ENCODE assay signal across 2 cellular contexts in genomic region chr7:107494315-107494751, GRCh38.
TF ChIP-seq lines count a peak whose summit lies in the region.

No MANE protein-coding gene starts in this region.

TF ChIP-seq in IMR-90, 13 proteins besides CTCF, POLR2A, EP300 and RAD21:
- TF ChIP-seq USF2 (IDR thresholded peaks at IDR 0.05; ENCODE audit: low read depth, low read length) (no peak), BHLHE40 (IDR thresholded peaks at IDR 0.05; ENCODE audit: low read depth, low read length) (no peak), MAZ (IDR thresholded peaks at IDR 0.05; ENCODE audit: borderline replicate concordance, low read depth, low read length) (no peak), RCOR1 (IDR thresholded peaks at IDR 0.05; ENCODE audit: insufficient replicate concordance, low read length) (no peak)

TF ChIP-seq in GM12878, 131 proteins besides CTCF, POLR2A, EP300 and RAD21:
- TF ChIP-seq YY1 (IDR thresholded peaks at IDR 0.05; ENCODE audit: low read depth, low read length) (no peak), BCLAF1 (IDR thresholded peaks at IDR 0.05) (no peak), NBN (IDR thresholded peaks at IDR 0.05) (no peak), LARP7 (IDR thresholded peaks at IDR 0.05) (no peak), TCF7 (IDR thresholded peaks at IDR 0.05; ENCODE audit: borderline replicate concordance) (no peak), CHD2 (IDR thresholded peaks at IDR 0.05; ENCODE audit: borderline replicate concordance, low read depth, low read length) (no peak), ZSCAN29 (IDR thresholded peaks at IDR 0.05) (no peak), NR2C1 (IDR thresholded peaks at IDR 0.05) (no peak), GABPA (IDR thresholded peaks at IDR 0.05; ENCODE audit: low read depth) (no peak), SMC3 (IDR thresholded peaks at IDR 0.05; ENCODE audit: borderline replicate concordance, low read length) (no peak), TARDBP (IDR thresholded peaks at IDR 0.05; ENCODE audit: borderline replicate concordance) (no peak), TCF3 (IDR thresholded peaks at IDR 0.05; ENCODE audit: borderline replicate concordance, insufficient read depth, low read depth, low read length) (no peak), PAX5 (IDR thresholded peaks at IDR 0.05; ENCODE audit: borderline replicate concordance, low read depth, low read length) (no peak), ZBTB11 (CRISPR knock-in tag; IDR thresholded peaks at IDR 0.05) (no peak)
- TF ChIP-seq, protein P1, sequence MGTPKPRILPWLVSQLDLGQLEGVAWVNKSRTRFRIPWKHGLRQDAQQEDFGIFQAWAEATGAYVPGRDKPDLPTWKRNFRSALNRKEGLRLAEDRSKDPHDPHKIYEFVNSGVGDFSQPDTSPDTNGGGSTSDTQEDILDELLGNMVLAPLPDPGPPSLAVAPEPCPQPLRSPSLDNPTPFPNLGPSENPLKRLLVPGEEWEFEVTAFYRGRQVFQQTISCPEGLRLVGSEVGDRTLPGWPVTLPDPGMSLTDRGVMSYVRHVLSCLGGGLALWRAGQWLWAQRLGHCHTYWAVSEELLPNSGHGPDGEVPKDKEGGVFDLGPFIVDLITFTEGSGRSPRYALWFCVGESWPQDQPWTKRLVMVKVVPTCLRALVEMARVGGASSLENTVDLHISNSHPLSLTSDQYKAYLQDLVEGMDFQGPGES (IDR thresholded peaks at IDR 0.05) = no peak
